ENCODE assay signal across 8 cellular contexts in the genomic region with DNA sequence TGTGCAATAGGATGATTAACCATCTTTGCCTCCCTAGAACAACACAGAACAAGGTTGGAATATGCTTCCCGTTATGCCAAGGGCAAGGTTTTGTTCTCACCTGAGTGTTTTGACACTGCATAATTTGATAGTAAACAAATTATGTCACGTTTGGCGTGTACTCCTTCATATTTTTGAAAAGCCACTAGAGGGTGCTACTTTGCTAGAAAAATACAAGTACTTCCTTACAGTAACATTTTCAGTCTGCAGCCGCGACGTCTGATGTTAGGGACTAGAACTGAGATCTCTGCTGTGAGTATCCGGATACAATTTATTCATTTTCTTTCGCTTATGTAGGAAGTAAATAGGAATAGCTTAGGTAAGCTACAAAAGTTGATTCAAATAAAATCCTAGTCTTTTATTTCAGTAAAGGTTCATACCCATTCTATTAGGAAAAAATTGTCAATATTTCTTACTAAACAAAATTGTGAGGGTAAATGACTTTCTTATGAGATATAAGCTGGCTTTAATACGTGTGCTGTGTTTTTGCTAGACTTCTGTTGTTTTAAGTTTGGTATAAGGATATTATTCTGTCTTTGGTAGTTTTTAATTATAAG.
DNase-seq lines count a peak whose midpoint lies in the region; ATAC-seq, FAIRE-seq and TF ChIP-seq lines count a peak whose summit lies in the region.

No MANE protein-coding gene starts in this region.

- DNase-seq in A549 (ENCODE audit: low read depth in 1 of 2, low spot score in 1 of 2) (peak; percentile 13 to 66), HFF-Myc (ENCODE audit: extremely low read depth, low read depth) (peak; percentile 36), RPMI8226 (peak; percentile 72), endothelial cell (ENCODE audit: low spot score) (peak; percentile 23), mesenchymal stem cell (peak; percentile 77), activated gamma-delta T cell (lab: John Stamatoyannopoulos, UW) (no peak)

- no peaks in the 10 kb centered on the region for H4K20me1 ChIP-seq in Loucy (ENCODE audit: insufficient read depth, low read length, poor library complexity, severe bottlenecking)

- H3K9me3 ChIP-seq in A549 (no peaks in the 10 kb centered on the region), Loucy (ENCODE audit: insufficient read depth, low read depth, low read length) (no peaks in the 10 kb centered on the region), mesenchymal stem cell (ENCODE audit: control insufficient read depth, low read length) (no peaks in the 10 kb centered on the region)

- no peak overlapping the region for H4K91ac ChIP-seq in mesenchymal stem cell (ENCODE audit: low read length)

- H3K27ac ChIP-seq in A549 (no peak overlapping the region), mesenchymal stem cell (ENCODE audit: low read length, poor library complexity, severe bottlenecking) (no peak overlapping the region)

- H2BK12ac ChIP-seq in mesenchymal stem cell (ENCODE audit: low read length in 2 of 2): no peak overlapping the region

- H2AFZ ChIP-seq in Loucy (ENCODE audit: low read length): peak overlapping the region; percentile 78
- H2AFZ ChIP-seq in mesenchymal stem cell (ENCODE audit: low read depth, low read length): no peak overlapping the region

- H3K4me1 Mint-ChIP-seq in endothelial cell (ENCODE audit: unreplicated experiment): peaks cover 4% of the 10 kb centered on the region

- no peak overlapping the region for H3K23ac ChIP-seq in mesenchymal stem cell (ENCODE audit: low read length in 2 of 2)

- under 1% methylated on average over 9 of the region's 9 CpGs for WGBS in A549 (ENCODE audit: missing lambda C conversion rate)
- 10% methylated on average over 3 of the region's 9 CpGs for WGBS in mesenchymal stem cell

- no peak overlapping the region for H3K14ac ChIP-seq in mesenchymal stem cell (ENCODE audit: low read length in 2 of 2)

- no peaks in the 10 kb centered on the region for H3K9me3 Mint-ChIP-seq in endothelial cell (ENCODE audit: unreplicated experiment)

- no peaks in the 10 kb centered on the region for H3K79me2 ChIP-seq in Loucy (ENCODE audit: insufficient read depth, low read length)

- no peaks in the 10 kb centered on the region for H3K27me3 Mint-ChIP-seq in endothelial cell (ENCODE audit: unreplicated experiment)

- CTCF ChIA-PET in A549 (lab: Yijun Ruan, JAX): interaction anchor here (0.7 to 3.5 kb wide), 14 partner anchors 9 to 609 kb away, joined by 3 to 20 read pairs (median 3); no protein-coding TSS in a partner anchor

- H3K27me3 ChIP-seq in Loucy (ENCODE audit: insufficient read depth, low read length, poor library complexity, severe bottlenecking) (no peaks in the 10 kb centered on the region), mesenchymal stem cell (ENCODE audit: control insufficient read depth in 1 of 2, insufficient read depth in 1 of 2, low read length in 2 of 2) (peaks cover 0 to 1% of the 10 kb centered on the region in 2 experiments)

- peak; percentile 66 for TF ChIP-seq CTCF in A549 (IDR thresholded peaks at IDR 0.05)
- peak; percentile 57 for TF ChIP-seq CTCF in GM12872 (IDR thresholded peaks at IDR 0.05; ENCODE audit: insufficient read depth, low read depth, low read length)
- TF ChIP-seq CTCF in HFF-Myc (IDR thresholded peaks at IDR 0.05; ENCODE audit: low read depth, low read length, missing control alignments): peak; percentile 42
- peak; percentile 80 for TF ChIP-seq CTCF in Loucy (conservative IDR thresholded peaks at IDR 0.05; ENCODE audit: low read length)
- peak; percentile 66 for TF ChIP-seq CTCF in endothelial cell (IDR thresholded peaks at IDR 0.05; ENCODE audit: unreplicated experiment)

- H3K36me3 ChIP-seq in Loucy (ENCODE audit: insufficient read depth, low read length) (no peaks in the 10 kb centered on the region), mesenchymal stem cell (ENCODE audit: control insufficient read depth in 1 of 2, insufficient read depth in 2 of 2, low read depth in 1 of 2, low read length in 2 of 2) (no peaks in the 10 kb centered on the region)

- H3K4ac ChIP-seq in mesenchymal stem cell (ENCODE audit: low read depth in 1 of 2, low read length in 2 of 2): no peak overlapping the region

- no peak overlapping the region for H4K8ac ChIP-seq in mesenchymal stem cell (ENCODE audit: low read length)

- H2BK120ac ChIP-seq in mesenchymal stem cell (ENCODE audit: low read depth, low read length): no peak overlapping the region

- no peaks in the 10 kb centered on the region for H3F3A ChIP-seq in Loucy (ENCODE audit: low read depth)

- no peak overlapping the region for H3K27ac Mint-ChIP-seq in endothelial cell (ENCODE audit: unreplicated experiment)

- TF ChIP-seq POLR2A in A549 (IDR thresholded peaks at IDR 0.05; ENCODE audit: low read length): no peak

- no peak overlapping the region for H3K18ac ChIP-seq in mesenchymal stem cell (ENCODE audit: low read depth in 1 of 2, low read length in 2 of 2)

- no peak overlapping the region for H3K4me3 Mint-ChIP-seq in endothelial cell (ENCODE audit: unreplicated experiment)

- no peak overlapping the region for H2AK5ac ChIP-seq in mesenchymal stem cell (ENCODE audit: low read length, severe bottlenecking)

- FAIRE-seq in A549 (lab: Jason Lieb, UNC): no peak

- no peaks in the 10 kb centered on the region for H3K79me1 ChIP-seq in mesenchymal stem cell (replicated peaks; ENCODE audit: low read length, poor library complexity, severe bottlenecking)

- POLR2A ChIA-PET in A549 (lab: Yijun Ruan, JAX): no interaction called here

- ATAC-seq in A549: peak; percentile 54 to 82; a peak in 4 of 6 replicates

- no peaks in the 10 kb centered on the region for H3K9me2 ChIP-seq in Loucy (replicated peaks; ENCODE audit: low read depth, low read length)

- TF ChIP-seq EP300 in A549 (IDR thresholded peaks at IDR 0.05): no peak

- no peaks in the 10 kb centered on the region for H3K36me3 Mint-ChIP-seq in endothelial cell (ENCODE audit: low read depth, unreplicated experiment)

- H3K4me2 ChIP-seq in A549: peak overlapping the region; percentile 38; the same call in 1 of the 3 replicates
- H3K4me2 ChIP-seq in Loucy (ENCODE audit: low read depth, low read length, poor library complexity, severe bottlenecking): peak overlapping the region; percentile 41
- no peak overlapping the region for H3K4me2 ChIP-seq in mesenchymal stem cell (ENCODE audit: low read length, poor library complexity, severe bottlenecking)

- H2BK5ac ChIP-seq in mesenchymal stem cell (ENCODE audit: low read depth, low read length, poor library complexity, severe bottlenecking): no peak overlapping the region

- no peak overlapping the region for H3K9ac ChIP-seq in Loucy (ENCODE audit: low read depth, low read length, poor library complexity, severe bottlenecking)
- H3K9ac ChIP-seq in mesenchymal stem cell (ENCODE audit: low read length): peak overlapping the region; percentile 76

- TF ChIP-seq RAD21 in A549 (conservative IDR thresholded peaks at IDR 0.05 in 1 of 2, IDR thresholded peaks at IDR 0.05 in 1 of 2): peak; percentile 73 to 79

- H2BK15ac ChIP-seq in mesenchymal stem cell (ENCODE audit: low read depth, poor library complexity, severe bottlenecking): no peak overlapping the region

- no peaks in the 10 kb centered on the region for H3K4me1 ChIP-seq in A549
- H3K4me1 ChIP-seq in Loucy (ENCODE audit: insufficient read depth, low read length, poor library complexity, severe bottlenecking): no peaks in the 10 kb centered on the region
- no peaks in the 10 kb centered on the region for H3K4me1 ChIP-seq in mesenchymal stem cell (ENCODE audit: control insufficient read depth, insufficient read depth, low read depth, low read length)

- H3K4me3 ChIP-seq in A549: no peak overlapping the region
- no peak overlapping the region for H3K4me3 ChIP-seq in HFF-Myc (replicated peaks; ENCODE audit: low read depth, low read length)
- peak overlapping the region; percentile 39 for H3K4me3 ChIP-seq in Loucy (ENCODE audit: low read length, poor library complexity, severe bottlenecking)
- H3K4me3 ChIP-seq in mesenchymal stem cell (ENCODE audit: insufficient read depth in 1 of 2, low read depth in 1 of 2, low read length in 2 of 2): peak overlapping the region in 1 of 2 experiments; percentile 57

TF ChIP-seq in A549, 52 proteins besides CTCF, POLR2A, EP300 and RAD21:
- TF ChIP-seq SMC3 (IDR thresholded peaks at IDR 0.05): peak; percentile 81
- no peak for TF ChIP-seq TFCP2L1 (CRISPR knock-in tag; IDR thresholded peaks at IDR 0.05)
